Comparison of ENCODE assay signal across 8 cellular contexts in genomic region chr20:25081065-25081729, GRCh38. TPM values are rescaled to one million over a fixed set of nuclear protein-coding genes. Genes with fewer than 3 reads are reported as not detected.
DNase-seq lines count a peak whose midpoint lies in the region; ATAC-seq lines count a peak whose summit lies in the region.

No MANE protein-coding gene starts in this region.

- peak overlapping the region; percentile 66; the same call in 1 of the 2 replicates for H3K4me3 ChIP-seq in iPS-20b (ENCODE audit: low read length)

- no peak overlapping the region for H3K9ac ChIP-seq in iPS-20b (ENCODE audit: low read depth, low read length)

- no peak for ATAC-seq in activated naive CD8-positive, alpha-beta T cell treated with anti-CD3 and anti-CD28 coated beads, Interleukin-2, amount 10 ng/mL, durations not matched to agents 7 days and 5 days (ENCODE audit: low read depth)
- ATAC-seq in stimulated activated naive CD8-positive, alpha-beta T cell treated with anti-CD3 and anti-CD28 coated beads, Interleukin-15, amount 100 ng/mL, for 72 hours, result peak; percentile 57
- no peak for ATAC-seq in HG03469 (IDR thresholded peaks at IDR 0.05; ENCODE audit: unreplicated experiment)
- ATAC-seq in GM18498 (IDR thresholded peaks at IDR 0.05; ENCODE audit: unreplicated experiment), result no peak

- H3K36me3 Mint-ChIP-seq in activated naive CD8-positive, alpha-beta T cell treated with anti-CD3 and anti-CD28 coated beads, Interleukin-2, amount 10 ng/mL, durations not matched to agents 7 days and 5 days, result no peaks in the 10 kb centered on the region

- H3K9me3 ChIP-seq in iPS-20b (ENCODE audit: insufficient read depth, low read depth, low read length), result peaks cover 5% of the 10 kb centered on the region; the same call in 1 of the 2 replicates

- POLR2A ChIA-PET in activated naive CD8-positive, alpha-beta T cell treated with anti-CD3 and anti-CD28 coated beads, Interleukin-2, amount 10 ng/mL, durations not matched to agents 7 days and 5 days (lab: Charles Lee), result no interaction called here

- H3K27me3 ChIP-seq in iPS-20b (ENCODE audit: insufficient read depth, low read length), result peaks cover 100% of the 10 kb centered on the region

- no peak overlapping the region for H3K4me3 Mint-ChIP-seq in activated naive CD8-positive, alpha-beta T cell treated with anti-CD3 and anti-CD28 coated beads, Interleukin-2, amount 10 ng/mL, durations not matched to agents 7 days and 5 days
- H3K4me3 Mint-ChIP-seq in stimulated activated naive CD8-positive, alpha-beta T cell treated with anti-CD3 and anti-CD28 coated beads, Interleukin-15, amount 100 ng/mL, for 72 hours, result peak overlapping the region; percentile 14 to 37

- peaks cover 84% of the 10 kb centered on the region for H3K27me3 Mint-ChIP-seq in activated naive CD8-positive, alpha-beta T cell treated with anti-CD3 and anti-CD28 coated beads, Interleukin-2, amount 10 ng/mL, durations not matched to agents 7 days and 5 days
- H3K27me3 Mint-ChIP-seq in stimulated activated naive CD8-positive, alpha-beta T cell treated with anti-CD3 and anti-CD28 coated beads, Interleukin-15, amount 100 ng/mL, for 72 hours, result peaks cover 96% of the 10 kb centered on the region

- H3K36me3 ChIP-seq in iPS-20b (ENCODE audit: insufficient read depth, low read depth, low read length), result no peaks in the 10 kb centered on the region

- peaks cover 8% of the 10 kb centered on the region; the same call in 1 of the 2 replicates for H3K4me1 ChIP-seq in iPS-20b (ENCODE audit: insufficient read depth, low read length)

- H3K27ac Mint-ChIP-seq in activated naive CD8-positive, alpha-beta T cell treated with anti-CD3 and anti-CD28 coated beads, Interleukin-2, amount 10 ng/mL, durations not matched to agents 7 days and 5 days, result no peak overlapping the region
- H3K27ac Mint-ChIP-seq in stimulated activated naive CD8-positive, alpha-beta T cell treated with anti-CD3 and anti-CD28 coated beads, Interleukin-15, amount 100 ng/mL, for 72 hours, result no peak overlapping the region

- no peaks in the 10 kb centered on the region for H3K9me3 Mint-ChIP-seq in activated naive CD8-positive, alpha-beta T cell treated with anti-CD3 and anti-CD28 coated beads, Interleukin-2, amount 10 ng/mL, durations not matched to agents 7 days and 5 days
- no peaks in the 10 kb centered on the region for H3K9me3 Mint-ChIP-seq in stimulated activated naive CD8-positive, alpha-beta T cell treated with anti-CD3 and anti-CD28 coated beads, Interleukin-15, amount 100 ng/mL, for 72 hours

- H3K4me1 Mint-ChIP-seq in activated naive CD8-positive, alpha-beta T cell treated with anti-CD3 and anti-CD28 coated beads, Interleukin-2, amount 10 ng/mL, durations not matched to agents 7 days and 5 days, result peaks cover 7% of the 10 kb centered on the region
- H3K4me1 Mint-ChIP-seq in stimulated activated naive CD8-positive, alpha-beta T cell treated with anti-CD3 and anti-CD28 coated beads, Interleukin-15, amount 100 ng/mL, for 72 hours, result peaks cover 51% of the 10 kb centered on the region

- no peak overlapping the region for H3K27ac ChIP-seq in iPS-20b (ENCODE audit: low read length)

- DNase-seq in activated effector memory CD4-positive, alpha-beta T cell treated with anti-CD3 and anti-CD28 coated beads, Interleukin-2, amount 50 U/mL, for 16 hours, result peak; percentile 71
- no peak for DNase-seq in activated effector memory CD4-positive, alpha-beta T cell treated with Interleukin-2 at 50 U/mL for 16 hours
- peak; percentile 76 for DNase-seq in activated naive CD8-positive, alpha-beta T cell treated with anti-CD3 and anti-CD28 coated beads, Interleukin-2, amount 10 ng/mL, durations not matched to agents 7 days and 5 days
- peak in 1 of 2 donors; percentile 49 for DNase-seq in stimulated activated naive CD8-positive, alpha-beta T cell treated with anti-CD3 and anti-CD28 coated beads, Interleukin-15, amount 100 ng/mL, for 72 hours
- no peak for DNase-seq in NCI-H128 (lab: John Stamatoyannopoulos, UW; ENCODE audit: unreplicated experiment)

RNA-seq across cellular contexts. Expression of gene VSX1, which starts 0.7 kb away (rescaled TPM):
- total RNA-seq in activated naive CD8-positive, alpha-beta T cell treated with anti-CD3 and anti-CD28 coated beads, Interleukin-2, amount 10 ng/mL, durations not matched to agents 7 days and 5 days, result not detected

RNA-seq across cellular contexts. Expression of gene ACSS1, which starts 23.3 kb away (rescaled TPM):
- 10 to 100 TPM; 53.3 to 55.8 TPM for total RNA-seq in activated naive CD8-positive, alpha-beta T cell treated with anti-CD3 and anti-CD28 coated beads, Interleukin-2, amount 10 ng/mL, durations not matched to agents 7 days and 5 days

Comparison
In these comparisons a context has a peak if more than half of its experiments do, and no peak if none do; other contexts are left out.
1. DNase-seq: peak in activated effector memory CD4-positive, alpha-beta T cell treated with anti-CD3 and anti-CD28 coated beads, Interleukin-2, amount 50 U/mL, for 16 hours (single experiment) and activated naive CD8-positive, alpha-beta T cell treated with anti-CD3 and anti-CD28 coated beads, Interleukin-2, amount 10 ng/mL, durations not matched to agents 7 days and 5 days (single experiment); none in activated effector memory CD4-positive, alpha-beta T cell treated with Interleukin-2 at 50 U/mL for 16 hours (single experiment) and NCI-H128 (single experiment).